21 cellular contexts compared by ENCODE assay signal in genomic region chr11:46250071-46251052, GRCh38. TPM values are rescaled to one million over a fixed set of nuclear protein-coding genes. Genes with fewer than 3 reads are reported as not detected.
DNase-seq lines count a peak whose midpoint lies in the region; ATAC-seq, FAIRE-seq and TF ChIP-seq lines count a peak whose summit lies in the region.
"Had no signal": no experiment of that assay in that cellular context is flagged by ENCODE, and none has a peak within 500 bp of the region (broad histone marks: within the 10 kb centered on the region; RNA-seq: fewer than 3 reads in every experiment).

No MANE protein-coding gene starts in this region.

- H3K9ac ChIP-seq in GM12878 (ENCODE audit: control insufficient read depth, insufficient read depth, low read length) (no peak overlapping the region), mesenchymal stem cell (ENCODE audit: low read length) (peak overlapping the region; percentile 44)

- H2AK5ac ChIP-seq in mesenchymal stem cell (ENCODE audit: low read length, severe bottlenecking) = no peak overlapping the region

- H3K36me3 ChIP-seq in GM12878 (ENCODE audit: control insufficient read depth in 2 of 2, insufficient read depth in 2 of 2, low read length in 1 of 2) = no peaks in the 10 kb centered on the region
- no peaks in the 10 kb centered on the region for H3K36me3 ChIP-seq in mesenchymal stem cell (ENCODE audit: control insufficient read depth in 1 of 2, insufficient read depth in 2 of 2, low read depth in 1 of 2, low read length in 2 of 2)
- H3K36me3 ChIP-seq in HAP-1 (replicated peaks) = no peaks in the 10 kb centered on the region
- H3K36me3 ChIP-seq: gastrocnemius medialis had no signal

- TF ChIP-seq POLR2A in GM12878 (IDR thresholded peaks at IDR 0.05; ENCODE audit: low read depth, low read length) = no peak

- peaks cover 0 to 5% of the 10 kb centered on the region in 2 donors for H3K27me3 Mint-ChIP-seq in natural killer cell treated with Interleukin-12 subunit alpha and Interleukin-12 subunit beta and Interleukin-15 and Interleukin-18, amount 100 ng/mL, for 72 hours
- H3K27me3 Mint-ChIP-seq in natural killer cell (ENCODE audit: low read depth in 2 of 2) = peaks cover 0 to 6% of the 10 kb centered on the region in 2 donors
- H3K27me3 Mint-ChIP-seq: activated naive CD4-positive, alpha-beta T cell treated with anti-CD3 and anti-CD28 coated beads, Interleukin-2, amount 50 U/mL, for 24 hours had no signal

- H3K4me1 ChIP-seq in GM12878 (ENCODE audit: control insufficient read depth, insufficient read depth, low read length) = peaks cover 15% of the 10 kb centered on the region
- peaks cover 2% of the 10 kb centered on the region for H3K4me1 ChIP-seq in mesenchymal stem cell (ENCODE audit: control insufficient read depth, insufficient read depth, low read depth, low read length)
- no peaks in the 10 kb centered on the region; the same call in 1 of the 2 replicates for H3K4me1 ChIP-seq in HAP-1

- no peak overlapping the region for H4K8ac ChIP-seq in mesenchymal stem cell (ENCODE audit: low read length)

- H3K4me3 ChIP-seq in GM12878 = no peak overlapping the region
- H3K4me3 ChIP-seq in mesenchymal stem cell (ENCODE audit: insufficient read depth in 1 of 2, low read depth in 1 of 2, low read length in 2 of 2) = peak overlapping the region in 1 of 2 experiments; percentile 11
- no peak overlapping the region for H3K4me3 ChIP-seq in HAP-1
- H3K4me3 ChIP-seq: gastrocnemius medialis had no signal

- H2BK120ac ChIP-seq in mesenchymal stem cell (ENCODE audit: low read depth, low read length) = no peak overlapping the region

- H3K27ac ChIP-seq in GM12878 (ENCODE audit: control insufficient read depth, insufficient read depth) (no peak overlapping the region), mesenchymal stem cell (ENCODE audit: low read length, poor library complexity, severe bottlenecking) (no peak overlapping the region), RWPE1 (no peak overlapping the region)

- H3K27me3 ChIP-seq in GM12878 (replicated peaks in 1 of 2; ENCODE audit: control insufficient read depth in 2 of 2, insufficient read depth in 2 of 2, low read length in 1 of 2) (no peaks in the 10 kb centered on the region), mesenchymal stem cell (ENCODE audit: control insufficient read depth in 1 of 2, insufficient read depth in 1 of 2, low read length in 2 of 2) (no peaks in the 10 kb centered on the region), HAP-1 (ENCODE audit: low read depth) (peaks cover 3% of the 10 kb centered on the region; the same call in 1 of the 2 replicates)
- H3K27me3 ChIP-seq: gastrocnemius medialis had no signal

- H2BK5ac ChIP-seq in mesenchymal stem cell (ENCODE audit: low read depth, low read length, poor library complexity, severe bottlenecking) = no peak overlapping the region

- H3K23ac ChIP-seq in mesenchymal stem cell (ENCODE audit: low read length in 2 of 2) = no peak overlapping the region

- no peaks in the 10 kb centered on the region for H3K36me3 Mint-ChIP-seq in natural killer cell treated with Interleukin-12 subunit alpha and Interleukin-12 subunit beta and Interleukin-15 and Interleukin-18, amount 100 ng/mL, for 72 hours
- H3K36me3 Mint-ChIP-seq in natural killer cell = no peaks in the 10 kb centered on the region
- H3K36me3 Mint-ChIP-seq: activated naive CD4-positive, alpha-beta T cell treated with anti-CD3 and anti-CD28 coated beads, Interleukin-2, amount 50 U/mL, for 24 hours; CD8-positive, alpha-beta T cell had no signal

- DNase-seq in natural killer cell treated with Interleukin-12 subunit alpha and Interleukin-12 subunit beta and Interleukin-15 and Interleukin-18, amount 100 ng/mL, for 72 hours (ENCODE audit: low spot score) = peak; percentile 18
- DNase-seq in natural killer cell (no peak), GM12878 (ENCODE audit: low read depth, low spot score) (no peak), mesenchymal stem cell (peak; percentile 41), GM10266 (ENCODE audit: extremely low spot score) (no peak), RWPE1 (ENCODE audit: low spot score) (no peak), HAP-1 (ENCODE audit: low spot score in 2 of 2) (no peak)
- DNase-seq: activated CD4-positive, alpha-beta T cell treated with anti-CD3 and anti-CD28 coated beads, Interleukin-2, amount 50 U/mL, for 1 hour; caudate nucleus; CD8-positive, alpha-beta T cell; effector memory CD4-positive, alpha-beta T cell; gastrocnemius medialis; H7; NCI-H1417 treated with DMSO at 0.1 percent for 48 hours; NCI-H345; nephron progenitor cell; stimulated activated CD8-positive, alpha-beta memory T cell treated with anti-CD3 and anti-CD28 coated beads, Interleukin-4, amount 100 ng/mL, for 48 hours had no signal

- H3K4me3 Mint-ChIP-seq in natural killer cell treated with Interleukin-12 subunit alpha and Interleukin-12 subunit beta and Interleukin-15 and Interleukin-18, amount 100 ng/mL, for 72 hours = no peak overlapping the region
- H3K4me3 Mint-ChIP-seq in natural killer cell = no peak overlapping the region
- H3K4me3 Mint-ChIP-seq: activated naive CD4-positive, alpha-beta T cell treated with anti-CD3 and anti-CD28 coated beads, Interleukin-2, amount 50 U/mL, for 24 hours; CD8-positive, alpha-beta T cell; nephron progenitor cell had no signal

- RAD21 ChIA-PET in GM12878 (lab: Charles Lee; ENCODE audit: unreplicated experiment) = interaction anchor here (0.6 to 16.5 kb wide), 5 partner anchors 16 to 111 kb away, joined by 3 to 316 read pairs (median 4); no protein-coding TSS in a partner anchor

- no peak for FAIRE-seq in GM12878 (lab: Jason Lieb, UNC)
- FAIRE-seq: A204.1 had no signal

- TF ChIP-seq CTCF in natural killer cell (IDR thresholded peaks at IDR 0.05) = no peak
- TF ChIP-seq CTCF in GM12878 (IDR thresholded peaks at IDR 0.05 in 2 of 3, conservative IDR thresholded peaks at IDR 0.05 in 1 of 3; ENCODE audit: control insufficient read depth in 2 of 3, extremely low read depth in 1 of 3, insufficient read depth in 1 of 3, low read depth in 3 of 3, low read length in 3 of 3) = no peak
- no peak for TF ChIP-seq CTCF in GM10266 (IDR thresholded peaks at IDR 0.05; ENCODE audit: control insufficient read depth, insufficient read depth, low read depth, missing control alignments)
- no peak for TF ChIP-seq CTCF in RWPE1 (conservative IDR thresholded peaks at IDR 0.05; ENCODE audit: low read depth)

- H2BK12ac ChIP-seq in mesenchymal stem cell (ENCODE audit: low read length in 2 of 2) = no peak overlapping the region

- H3K27ac Mint-ChIP-seq in natural killer cell treated with Interleukin-12 subunit alpha and Interleukin-12 subunit beta and Interleukin-15 and Interleukin-18, amount 100 ng/mL, for 72 hours = no peak overlapping the region
- H3K27ac Mint-ChIP-seq in natural killer cell = no peak overlapping the region
- H3K27ac Mint-ChIP-seq: activated naive CD4-positive, alpha-beta T cell treated with anti-CD3 and anti-CD28 coated beads, Interleukin-2, amount 50 U/mL, for 24 hours; CD8-positive, alpha-beta T cell; nephron progenitor cell had no signal

- H3K4ac ChIP-seq in mesenchymal stem cell (ENCODE audit: low read depth in 1 of 2, low read length in 2 of 2) = peak overlapping the region in 1 of 2 experiments; percentile 53

- no peak overlapping the region for H3K18ac ChIP-seq in mesenchymal stem cell (ENCODE audit: low read depth in 1 of 2, low read length in 2 of 2)

- in situ Hi-C loops in GM12878 (cut with MboI) = no loop called here
- in situ Hi-C loops in HAP-1 (cut with MboI; ENCODE audit: low sequenced_read_pairs) = no loop called here

- no peaks in the 10 kb centered on the region for H3K4me1 Mint-ChIP-seq in natural killer cell treated with Interleukin-12 subunit alpha and Interleukin-12 subunit beta and Interleukin-15 and Interleukin-18, amount 100 ng/mL, for 72 hours (ENCODE audit: low read depth in 2 of 2)
- H3K4me1 Mint-ChIP-seq in natural killer cell = no peaks in the 10 kb centered on the region
- H3K4me1 Mint-ChIP-seq: activated naive CD4-positive, alpha-beta T cell treated with anti-CD3 and anti-CD28 coated beads, Interleukin-2, amount 50 U/mL, for 24 hours had no signal

- SMC1A ChIA-PET in GM12878 (lab: Charles Lee; ENCODE audit: uncharacterized antibody, unreplicated experiment) = interaction anchor here (1.0 to 5.5 kb wide), 10 partner anchors 9 to 397 kb away, joined by 3 to 73 read pairs (median 4); partner anchors contain the start of gene CREB3L1

- H2AFZ ChIP-seq in GM12878 (ENCODE audit: control insufficient read depth, low read depth, low read length) = peak overlapping the region; percentile 88
- no peak overlapping the region for H2AFZ ChIP-seq in mesenchymal stem cell (ENCODE audit: low read depth, low read length)

- CTCF ChIA-PET in GM12878 (lab: Yijun Ruan, JAX) = interaction anchor here (1.1 to 17.5 kb wide), 12 partner anchors 9 to 244 kb away, joined by 3 to 626 read pairs (median 4); partner anchors contain the start of gene CREB3L1
- CTCF ChIA-PET in RWPE1 (lab: Yijun Ruan, JAX) = no interaction called here

- no TSS peak for BruUV-seq in GM12878 (replicated peaks; lab: Mats Ljungman, UMichigan)

- no peaks in the 10 kb centered on the region for H3K79me2 ChIP-seq in GM12878 (ENCODE audit: control insufficient read depth, insufficient read depth, low read length)

- H3K4me2 ChIP-seq in GM12878 (ENCODE audit: control insufficient read depth, insufficient read depth) = no peak overlapping the region
- H3K4me2 ChIP-seq in mesenchymal stem cell (ENCODE audit: low read length, poor library complexity, severe bottlenecking) = no peak overlapping the region

- H3K9me3 ChIP-seq in GM12878 (replicated peaks; ENCODE audit: control insufficient read depth, insufficient read depth, low read length) = no peaks in the 10 kb centered on the region
- no peaks in the 10 kb centered on the region for H3K9me3 ChIP-seq in mesenchymal stem cell (ENCODE audit: control insufficient read depth, low read length)
- H3K9me3 ChIP-seq in HAP-1 = no peaks in the 10 kb centered on the region
- H3K9me3 ChIP-seq: gastrocnemius medialis had no signal

- ATAC-seq in natural killer cell treated with Interleukin-12 subunit alpha and Interleukin-12 subunit beta and Interleukin-15 and Interleukin-18, amount 100 ng/mL, for 72 hours = no peak
- ATAC-seq in natural killer cell (no peak), GM12878 (no peak), HG02981 (IDR thresholded peaks at IDR 0.05; ENCODE audit: unreplicated experiment) (no peak)
- ATAC-seq: CD8-positive, alpha-beta T cell had no signal

- intact Hi-C loops in natural killer cell (cut with micrococcal nuclease) (no loop called here), GM12878 (cut with micrococcal nuclease; ENCODE audit: unreplicated experiment) (no loop called here)

- TF ChIP-seq EP300 in GM12878 (IDR thresholded peaks at IDR 0.05; ENCODE audit: borderline replicate concordance in 1 of 2, control insufficient read depth in 1 of 2, low read depth in 2 of 2, low read length in 2 of 2) = no peak

- POLR2A ChIA-PET in GM12878 (lab: Charles Lee) = interaction anchor here (0.6 to 1.0 kb wide), 3 partner anchors 10 to 1129 kb away, joined by 3 to 4 read pairs (median 3); no protein-coding TSS in a partner anchor
- POLR2A ChIA-PET in RWPE1 (lab: Yijun Ruan, JAX; ENCODE audit: low non-redundant PET) = no interaction called here

- H2BK15ac ChIP-seq in mesenchymal stem cell (ENCODE audit: low read depth, poor library complexity, severe bottlenecking) = no peak overlapping the region

- H3K79me1 ChIP-seq in mesenchymal stem cell (replicated peaks; ENCODE audit: low read length, poor library complexity, severe bottlenecking) = no peaks in the 10 kb centered on the region

- no peaks in the 10 kb centered on the region for H4K20me1 ChIP-seq in GM12878 (ENCODE audit: control insufficient read depth, insufficient read depth)

- no peaks in the 10 kb centered on the region for H3K9me3 Mint-ChIP-seq in natural killer cell treated with Interleukin-12 subunit alpha and Interleukin-12 subunit beta and Interleukin-15 and Interleukin-18, amount 100 ng/mL, for 72 hours
- H3K9me3 Mint-ChIP-seq in natural killer cell = no peaks in the 10 kb centered on the region
- H3K9me3 Mint-ChIP-seq: activated naive CD4-positive, alpha-beta T cell treated with anti-CD3 and anti-CD28 coated beads, Interleukin-2, amount 50 U/mL, for 24 hours; CD8-positive, alpha-beta T cell; nephron progenitor cell had no signal

- TF ChIP-seq RAD21 in GM12878 (IDR thresholded peaks at IDR 0.05; ENCODE audit: insufficient read depth, low read depth, low read length) = no peak

- H3K14ac ChIP-seq in mesenchymal stem cell (ENCODE audit: low read length in 2 of 2) = no peak overlapping the region

- 64% methylated on average over 5 of the region's 5 CpGs for WGBS in GM12878 (ENCODE audit: insufficient coverage, insufficient replicate concordance, low lambda C conversion rate, missing lambda C conversion rate)
- WGBS in mesenchymal stem cell = 71% methylated on average over 4 of the region's 5 CpGs

- no peak overlapping the region for H4K91ac ChIP-seq in mesenchymal stem cell (ENCODE audit: low read length)

RNA-seq across cellular contexts. Expression of gene CREB3L1, which starts 27.1 kb away (rescaled TPM):
- total RNA-seq in natural killer cell treated with Interleukin-12 subunit alpha and Interleukin-12 subunit beta and Interleukin-15 and Interleukin-18, amount 100 ng/mL, for 72 hours = not detected
- total RNA-seq in natural killer cell (not detected), GM12878 (2014; rRNA removed) (0.11 and 1.2 TPM in 2 replicates), GM12878 (2014; rRNA removed; fragmentation: Illumina TruSeq; extraction: Trizol) (0.04 TPM in 1 of 2 replicates, not detected in the other), GM12878 (2021) (1.0 and 1.4 TPM in 2 replicates)
- total RNA-seq in GM12878 (2013; cell fraction: nucleolus; rRNA removed) = 3.5 and 4.3 TPM in 2 replicates
- 0.91 TPM for polyA plus RNA-seq in GM12878 (2011; ENCODE audit: low read depth)
- polyA plus RNA-seq in GM12878 (2011; rRNA removed) (0.18 and 0.26 TPM in 2 replicates), GM12878 (2014; fragmentation: Illumina TruSeq; extraction: Trizol) (0.25 and 0.28 TPM in 2 replicates), GM12878 (2014; fragmentation: Nextera tagmentation; extraction: Ambion mirVana) (under 1 TPM; 0.03 to 0.13 TPM), GM12878 (2014; rRNA removed) (0.20 and 0.28 TPM in 2 replicates), GM12878 (2016; fragmentation: Nextera tagmentation; extraction: Ambion mirVana) (under 1 TPM; 0.24 to 0.27 TPM)
- polyA plus RNA-seq in GM12878 (2011; cell fraction: cytosol; rRNA removed) = 0.20 and 0.30 TPM in 2 replicates
- polyA plus RNA-seq in GM12878 (2011; cell fraction: nucleus; rRNA removed) = 0.37 and 0.75 TPM in 2 replicates
- polyA plus RNA-seq in GM12878 (2012) = 2.7 and 3.3 TPM in 2 replicates
- polyA minus RNA-seq in GM12878 (2011; rRNA and poly(A)+ RNA removed) = 0.31 and 0.37 TPM in 2 replicates
- 0.94 and 2.4 TPM in 2 replicates for polyA minus RNA-seq in GM12878 (2011; cell fraction: cytosol; rRNA and poly(A)+ RNA removed)
- 0.36 and 0.67 TPM in 2 replicates for polyA minus RNA-seq in GM12878 (2011; cell fraction: nucleus; rRNA and poly(A)+ RNA removed)
- 223 TPM for polyA plus RNA-seq in mesenchymal stem cell (2013, experiment 1 of 2)
- 217 TPM for polyA plus RNA-seq in mesenchymal stem cell (2013, experiment 2 of 2)
- total RNA-seq: CD8-positive, alpha-beta T cell; SK-MEL-5 had no signal

Comparison
In these comparisons a context has a peak if more than half of its experiments do, and no peak if none do; other contexts are left out.
1. DNase-seq: peak in natural killer cell treated with Interleukin-12 subunit alpha and Interleukin-12 subunit beta and Interleukin-15 and Interleukin-18, amount 100 ng/mL, for 72 hours (single experiment) and mesenchymal stem cell (single experiment); none in natural killer cell (single experiment), GM12878 (single experiment), GM10266 (single experiment), RWPE1 (single experiment) and HAP-1 (0 of 2).